ENCODE assay signal across 40 cellular contexts in the genomic region with DNA sequence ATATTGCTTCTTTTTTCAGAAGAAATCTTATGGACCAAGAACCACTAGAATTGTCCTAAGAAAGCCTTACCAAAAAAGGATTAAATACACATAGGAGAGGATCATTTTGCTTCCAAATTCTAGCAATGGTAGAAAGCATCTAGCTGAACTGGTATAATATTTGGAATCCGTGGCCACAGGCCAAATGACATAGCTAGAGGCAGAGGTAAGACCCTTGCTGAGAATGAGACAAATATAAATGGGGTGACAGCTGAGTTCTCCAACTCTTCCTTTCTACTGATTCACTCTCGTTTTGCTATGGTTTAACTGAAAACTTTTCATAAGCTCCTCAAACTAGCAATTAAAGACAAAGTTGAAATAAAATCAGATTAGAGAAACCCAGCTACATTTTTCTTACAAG.
"Had no signal": no experiment of that assay in that cellular context is flagged by ENCODE, and none has a peak within 500 bp of the region (broad histone marks: within the 10 kb centered on the region; RNA-seq: fewer than 3 reads in every experiment).

No MANE protein-coding gene starts in this region.

- H3K4me3 ChIP-seq: adrenal gland, ascending aorta, body of pancreas, breast epithelium, cardiac muscle cell had no signal

- H3K27ac Mint-ChIP-seq: activated naive CD4-positive, alpha-beta T cell treated with anti-CD3 and anti-CD28 coated beads for 36 hours; activated naive CD4-positive, alpha-beta T cell treated with anti-CD3 and anti-CD28 coated beads, Interleukin-2, amount 10 ng/mL, durations not matched to agents 7 days and 5 days; activated naive CD4-positive, alpha-beta T cell treated with anti-CD3 and anti-CD28 coated beads, Interleukin-2, amount 50 U/mL, for 24 hours; activated naive CD4-positive, alpha-beta T cell treated with anti-CD3 and anti-CD28 coated beads, Interleukin-2, amount 50 U/mL, for 72 hours; activated naive CD8-positive, alpha-beta T cell; activated naive CD8-positive, alpha-beta T cell treated with anti-CD3 and anti-CD28 coated beads for 36 hours; activated naive CD8-positive, alpha-beta T cell treated with anti-CD3 and anti-CD28 coated beads, Interleukin-2, amount 10 ng/mL, durations not matched to agents 7 days and 5 days; activated naive CD8-positive, alpha-beta T cell treated with anti-CD3 and anti-CD28 coated beads, Interleukin-2, amount 50 U/mL, for 24 hours; activated T-cell treated with anti-CD3 and anti-CD28 coated beads, Interleukin-2, amount 50 U/mL, for 24 hours; activated T-cell treated with anti-CD3 and anti-CD28 coated beads, Interleukin-2, amount 50 U/mL, for 72 hours; activated T-helper 1 cell treated with anti-CD3 and anti-CD28 coated beads, Interleukin-12 subunit alpha, Interleukin-12 subunit beta, Interleukin-2, Interleukin-4 antibody, amounts not matched to agents 30 ng/mL and 10 ng/mL and 1 ng/mL, durations not matched to agents 14 hours and 24 hours and 36 hours; activated T-helper 17 cell treated with anti-CD3 and anti-CD28 coated beads, Interleukin-2, amount 50 U/mL, for 72 hours; activated T-helper 2 cell treated with anti-CD3 and anti-CD28 coated beads, Interferon-gamma antibody, Interleukin-2, Interleukin-4, amounts not matched to agents 10 μg/mL and 5 μg/mL and 100 μg/mL, durations not matched to agents 14 hours and 24 hours and 36 hours; brain had no signal

- H3K27me3 Mint-ChIP-seq: activated naive CD4-positive, alpha-beta T cell treated with anti-CD3 and anti-CD28 coated beads, Interleukin-2, amount 10 ng/mL, durations not matched to agents 7 days and 5 days; activated T-cell treated with anti-CD3 and anti-CD28 coated beads, Interleukin-2, amount 50 U/mL, for 24 hours; brain had no signal

- H3K9me3 Mint-ChIP-seq: activated naive CD4-positive, alpha-beta T cell treated with anti-CD3 and anti-CD28 coated beads for 36 hours; activated naive CD4-positive, alpha-beta T cell treated with anti-CD3 and anti-CD28 coated beads, Interleukin-2, amount 10 ng/mL, durations not matched to agents 7 days and 5 days; activated naive CD4-positive, alpha-beta T cell treated with anti-CD3 and anti-CD28 coated beads, Interleukin-2, amount 50 U/mL, for 24 hours; activated naive CD4-positive, alpha-beta T cell treated with anti-CD3 and anti-CD28 coated beads, Interleukin-2, amount 50 U/mL, for 72 hours; activated naive CD8-positive, alpha-beta T cell treated with anti-CD3 and anti-CD28 coated beads for 36 hours; activated naive CD8-positive, alpha-beta T cell treated with anti-CD3 and anti-CD28 coated beads, Interleukin-2, amount 10 ng/mL, durations not matched to agents 7 days and 5 days; activated naive CD8-positive, alpha-beta T cell treated with anti-CD3 and anti-CD28 coated beads, Interleukin-2, amount 50 U/mL, for 24 hours; activated T-cell treated with anti-CD3 and anti-CD28 coated beads, Interleukin-2, amount 50 U/mL, for 24 hours; activated T-cell treated with anti-CD3 and anti-CD28 coated beads, Interleukin-2, amount 50 U/mL, for 4 hours; activated T-helper 1 cell treated with anti-CD3 and anti-CD28 coated beads, Interleukin-12 subunit alpha, Interleukin-12 subunit beta, Interleukin-2, Interleukin-4 antibody, amounts not matched to agents 30 ng/mL and 10 ng/mL and 1 ng/mL, durations not matched to agents 14 hours and 24 hours and 36 hours; activated T-helper 17 cell treated with anti-CD3 and anti-CD28 coated beads, Interleukin-2, amount 50 U/mL, for 72 hours; activated T-helper 2 cell treated with anti-CD3 and anti-CD28 coated beads, Interferon-gamma antibody, Interleukin-2, Interleukin-4, amounts not matched to agents 10 μg/mL and 5 μg/mL and 100 μg/mL, durations not matched to agents 14 hours and 24 hours and 36 hours; brain; central memory CD8-positive, alpha-beta T cell had no signal

- ATAC-seq: activated naive CD4-positive, alpha-beta T cell treated with anti-CD3 and anti-CD28 coated beads, Interleukin-2, amount 50 U/mL, for 72 hours; activated naive CD8-positive, alpha-beta T cell treated with anti-CD3 and anti-CD28 coated beads, Interleukin-2, amount 50 U/mL, for 24 hours; activated T-cell treated with anti-CD3 and anti-CD28 coated beads, Interleukin-2, amount 50 U/mL, for 4 hours; activated T-cell treated with anti-CD3 and anti-CD28 coated beads, Interleukin-2, amount 50 U/mL, for 72 hours; activated T-helper 17 cell treated with anti-CD3 and anti-CD28 coated beads, Interleukin-2, amount 50 U/mL, for 72 hours; body of pancreas had no signal

- FAIRE-seq: astrocyte, bronchial epithelial cell had no signal

- H3K36me3 Mint-ChIP-seq: activated naive CD4-positive, alpha-beta T cell treated with anti-CD3 and anti-CD28 coated beads, Interleukin-2, amount 10 ng/mL, durations not matched to agents 7 days and 5 days; activated naive CD4-positive, alpha-beta T cell treated with anti-CD3 and anti-CD28 coated beads, Interleukin-2, amount 50 U/mL, for 24 hours; activated naive CD4-positive, alpha-beta T cell treated with anti-CD3 and anti-CD28 coated beads, Interleukin-2, amount 50 U/mL, for 72 hours; activated naive CD8-positive, alpha-beta T cell; activated naive CD8-positive, alpha-beta T cell treated with anti-CD3 and anti-CD28 coated beads for 36 hours; activated naive CD8-positive, alpha-beta T cell treated with anti-CD3 and anti-CD28 coated beads, Interleukin-2, amount 10 ng/mL, durations not matched to agents 7 days and 5 days; brain had no signal

- H3K4me1 ChIP-seq: adrenal gland, ascending aorta, body of pancreas, breast epithelium had no signal

- H3K36me3 ChIP-seq: adrenal gland, ascending aorta, brain microvascular endothelial cell, breast epithelium, cardiac muscle cell had no signal

- H3K4me1 Mint-ChIP-seq: activated naive CD4-positive, alpha-beta T cell treated with anti-CD3 and anti-CD28 coated beads, Interleukin-2, amount 10 ng/mL, durations not matched to agents 7 days and 5 days; activated naive CD4-positive, alpha-beta T cell treated with anti-CD3 and anti-CD28 coated beads, Interleukin-2, amount 50 U/mL, for 24 hours; activated naive CD8-positive, alpha-beta T cell treated with anti-CD3 and anti-CD28 coated beads for 36 hours; activated naive CD8-positive, alpha-beta T cell treated with anti-CD3 and anti-CD28 coated beads, Interleukin-2, amount 10 ng/mL, durations not matched to agents 7 days and 5 days; activated naive CD8-positive, alpha-beta T cell treated with anti-CD3 and anti-CD28 coated beads, Interleukin-2, amount 50 U/mL, for 24 hours; activated T-helper 17 cell treated with anti-CD3 and anti-CD28 coated beads, Interleukin-2, amount 50 U/mL, for 72 hours; brain; central memory CD8-positive, alpha-beta T cell had no signal

- DNase-seq: activated effector memory CD4-positive, alpha-beta T cell treated with anti-CD3 and anti-CD28 coated beads, Interleukin-2, amount 50 U/mL, for 16 hours; activated effector memory CD4-positive, alpha-beta T cell treated with Interleukin-2 at 50 U/mL for 16 hours; activated gamma-delta T cell; activated gamma-delta T cell treated with Interleukin-2 at 50 U/mL for 16 hours; activated naive CD4-positive, alpha-beta T cell; activated naive CD4-positive, alpha-beta T cell treated with anti-CD3 and anti-CD28 coated beads for 36 hours; activated naive CD4-positive, alpha-beta T cell treated with anti-CD3 and anti-CD28 coated beads, Interleukin-2, amount 10 ng/mL, durations not matched to agents 7 days and 5 days; activated naive CD4-positive, alpha-beta T cell treated with anti-CD3 and anti-CD28 coated beads, Interleukin-2, amount 50 U/mL, for 16 hours; activated naive CD4-positive, alpha-beta T cell treated with Interleukin-2 at 50 U/mL for 16 hours; activated naive CD8-positive, alpha-beta T cell treated with anti-CD3 and anti-CD28 coated beads for 36 hours; activated naive CD8-positive, alpha-beta T cell treated with anti-CD3 and anti-CD28 coated beads, Interleukin-2, amount 10 ng/mL, durations not matched to agents 7 days and 5 days; activated naive CD8-positive, alpha-beta T cell treated with anti-CD3 and anti-CD28 coated beads, Interleukin-2, amount 50 U/mL, for 24 hours; activated T-cell treated with anti-CD3 and anti-CD28 coated beads, Interleukin-2, amount 50 U/mL, for 1 hour; activated T-cell treated with anti-CD3 and anti-CD28 coated beads, Interleukin-2, amount 50 U/mL, for 24 hours; activated T-cell treated with anti-CD3 and anti-CD28 coated beads, Interleukin-2, amount 50 U/mL, for 4 hours; activated T-cell treated with anti-CD3 and anti-CD28 coated beads, Interleukin-2, amount 50 U/mL, for 48 hours; activated T-cell treated with anti-CD3 and anti-CD28 coated beads, Interleukin-2, amount 50 U/mL, for 72 hours; adrenal gland; amniotic stem cell; amygdala; anterior cingulate cortex; aorta; body of pancreas; brain microvascular endothelial cell; caudate nucleus; central memory CD4-positive, alpha-beta T cell; cerebellar nuclear complex had no signal

- H3K9me3 ChIP-seq: adrenal gland, ascending aorta, body of pancreas, breast epithelium had no signal

- H3K27me3 ChIP-seq: adrenal gland, ascending aorta, body of pancreas, brain microvascular endothelial cell, breast epithelium, cardiac muscle cell had no signal

- H3K4me3 Mint-ChIP-seq: activated naive CD4-positive, alpha-beta T cell treated with anti-CD3 and anti-CD28 coated beads for 36 hours; activated naive CD4-positive, alpha-beta T cell treated with anti-CD3 and anti-CD28 coated beads, Interleukin-2, amount 10 ng/mL, durations not matched to agents 7 days and 5 days; activated naive CD4-positive, alpha-beta T cell treated with anti-CD3 and anti-CD28 coated beads, Interleukin-2, amount 50 U/mL, for 24 hours; activated naive CD8-positive, alpha-beta T cell; activated naive CD8-positive, alpha-beta T cell treated with anti-CD3 and anti-CD28 coated beads for 36 hours; activated naive CD8-positive, alpha-beta T cell treated with anti-CD3 and anti-CD28 coated beads, Interleukin-2, amount 10 ng/mL, durations not matched to agents 7 days and 5 days; activated naive CD8-positive, alpha-beta T cell treated with anti-CD3 and anti-CD28 coated beads, Interleukin-2, amount 50 U/mL, for 24 hours; activated T-cell treated with anti-CD3 and anti-CD28 coated beads, Interleukin-2, amount 50 U/mL, for 24 hours; activated T-cell treated with anti-CD3 and anti-CD28 coated beads, Interleukin-2, amount 50 U/mL, for 4 hours; activated T-cell treated with anti-CD3 and anti-CD28 coated beads, Interleukin-2, amount 50 U/mL, for 72 hours; activated T-helper 1 cell treated with anti-CD3 and anti-CD28 coated beads, Interleukin-12 subunit alpha, Interleukin-12 subunit beta, Interleukin-2, Interleukin-4 antibody, amounts not matched to agents 30 ng/mL and 10 ng/mL and 1 ng/mL, durations not matched to agents 14 hours and 24 hours and 36 hours; activated T-helper 17 cell treated with anti-CD3 and anti-CD28 coated beads, Interleukin-2, amount 50 U/mL, for 72 hours; brain; central memory CD8-positive, alpha-beta T cell had no signal

- H3K27ac ChIP-seq: adrenal gland, ascending aorta, body of pancreas, brain microvascular endothelial cell, breast epithelium, cardiac muscle cell had no signal
